Comparison of ENCODE assay signal across 17 cellular contexts in the genomic region with DNA sequence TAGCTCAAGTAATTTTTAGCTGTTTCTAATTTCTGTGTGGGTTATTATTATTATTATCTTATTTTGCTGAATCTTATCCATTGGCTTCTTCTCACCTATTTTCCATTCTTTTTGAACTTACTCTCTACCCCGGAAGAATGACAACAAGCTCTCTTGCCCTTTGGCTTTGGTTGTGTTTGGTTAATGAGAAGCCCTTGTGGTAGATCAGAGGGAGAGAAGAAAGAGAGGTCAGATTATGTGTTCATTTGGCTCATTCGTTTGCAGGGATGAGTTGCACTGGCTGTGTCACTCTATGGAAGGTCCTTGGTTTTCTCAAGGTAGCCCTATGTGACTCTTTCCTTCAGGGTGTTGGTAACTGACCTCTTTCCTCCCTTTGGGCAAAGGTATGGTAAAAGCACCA.
"Had no signal": no experiment of that assay in that cellular context is flagged by ENCODE, and none has a peak within 500 bp of the region (broad histone marks: within the 10 kb centered on the region; RNA-seq: fewer than 3 reads in every experiment).

No MANE protein-coding gene starts in this region.

- FAIRE-seq: colon, kidney, pancreas had no signal

- DNase-seq: dorsolateral prefrontal cortex; effector CD4-positive, alpha-beta T cell; foreskin fibroblast; gastrocnemius medialis; heart left ventricle; kidney; left cardiac atrium; left ventricle myocardium superior; natural killer cell; pancreas; stimulated activated CD4-positive, alpha-beta T cell treated with anti-CD3 and anti-CD28 coated beads, Interleukin-2, amount 100 ng/mL, for 24 hours; stimulated activated CD4-positive, alpha-beta T cell treated with anti-CD3 and anti-CD28 coated beads, Interleukin-4, amount 100 ng/mL, for 24 hours; stimulated activated naive CD4-positive, alpha-beta T cell treated with Interleukin-2 at 50 U/mL for 16 hours; stomach; testis; tibial artery had no signal
